In genomic region chr11:85603220-85603619, GRCh38 we compare ENCODE assay signal across 1 cellular context.
TF ChIP-seq lines count a peak whose summit lies in the region.

No MANE protein-coding gene starts in this region.

TF ChIP-seq in K562, 482 proteins besides CTCF, POLR2A, EP300 and RAD21 (continued from another document):
- TF ChIP-seq HMGXB4 (CRISPR knock-in tag; IDR thresholded peaks at IDR 0.05), result no peak
